In the genomic region with DNA sequence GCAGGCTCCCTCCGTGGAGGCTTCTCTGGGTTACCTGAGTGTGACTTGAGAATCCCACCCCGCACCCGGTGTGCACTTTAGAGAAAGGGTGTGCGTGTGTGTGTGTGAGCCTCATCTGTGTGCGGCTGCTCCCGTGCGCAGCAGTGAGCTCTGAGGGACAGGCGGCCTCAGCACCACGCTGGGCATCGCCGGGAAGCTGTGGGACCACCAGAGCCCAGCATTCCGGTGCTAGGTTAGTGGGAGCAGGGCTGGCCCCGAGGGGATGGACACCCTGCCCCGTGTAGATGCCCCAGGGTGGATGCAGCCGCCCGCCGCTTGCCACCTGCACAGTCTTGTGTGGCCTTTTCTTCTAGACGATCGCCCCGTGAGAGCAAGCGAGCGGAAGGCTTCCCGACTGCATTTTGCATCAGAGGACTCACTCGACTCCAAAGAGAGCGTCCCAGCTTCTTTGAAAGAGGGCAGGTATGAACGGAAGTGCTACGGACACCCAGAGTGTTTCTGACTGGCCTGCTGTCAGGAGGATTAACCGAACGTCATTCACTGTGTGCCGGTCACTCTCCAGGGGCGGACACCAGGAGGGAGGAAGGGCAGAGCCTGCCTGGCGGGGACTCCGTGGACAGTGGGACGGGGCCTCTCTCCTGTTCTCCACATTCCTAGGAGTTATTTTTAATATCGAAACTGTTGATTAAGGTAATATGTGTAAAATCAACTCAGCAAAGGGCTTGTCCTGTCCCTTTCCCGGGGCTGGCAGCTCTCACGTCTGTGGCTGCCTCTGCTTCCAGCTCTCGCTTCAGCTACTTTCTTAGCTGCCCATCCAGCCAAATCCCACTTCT, we compare ENCODE assay signal across 1 cellular context.
TF ChIP-seq lines count a peak whose summit lies in the region.

No MANE protein-coding gene starts in this region.

TF ChIP-seq in K562, 482 proteins besides CTCF, POLR2A, EP300 and RAD21:
- TF ChIP-seq MAFF (IDR thresholded peaks at IDR 0.05; ENCODE audit: low read length) (no peak), KLF16 (IDR thresholded peaks at IDR 0.05) (no peak), ZNF408 (CRISPR knock-in tag; IDR thresholded peaks at IDR 0.05; ENCODE audit: low read depth) (no peak), POLR2G (IDR thresholded peaks at IDR 0.05; ENCODE audit: low read depth, low read length) (peak; percentile 61)
